26 cellular contexts compared by ENCODE assay signal in the genomic region with DNA sequence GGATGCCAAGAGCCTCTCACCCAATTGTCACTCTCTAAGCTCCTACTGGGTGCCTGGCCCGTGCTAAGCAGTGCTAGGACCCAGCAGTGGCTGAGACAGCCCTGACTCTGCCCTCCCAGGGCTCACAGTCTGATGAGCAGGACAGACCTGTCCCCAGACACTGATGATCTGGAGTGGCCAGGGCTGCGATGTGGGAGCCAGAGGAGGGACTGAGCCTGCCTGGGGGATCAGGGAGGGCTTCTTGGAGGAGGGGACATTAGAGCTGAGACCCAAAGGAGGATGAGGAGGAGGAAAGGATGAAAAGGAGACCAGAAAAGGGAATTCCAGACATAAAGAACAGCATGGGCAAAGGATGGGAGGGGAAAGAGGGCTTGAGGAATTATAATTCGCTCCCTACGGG.
"Had no signal": no experiment of that assay in that cellular context is flagged by ENCODE, and none has a peak within 500 bp of the region (broad histone marks: within the 10 kb centered on the region; RNA-seq: fewer than 3 reads in every experiment).

No MANE protein-coding gene starts in this region.

- H3K27me3 ChIP-seq: adrenal gland, ascending aorta, brain microvascular endothelial cell, heart right ventricle, neutrophil, pancreas, right atrium auricular region, tibial artery had no signal

- H3K9me3 Mint-ChIP-seq: activated CD4-positive, alpha-beta memory T cell treated with anti-CD3 and anti-CD28 coated beads for 36 hours; memory B cell; natural killer cell treated with Interleukin-12 subunit alpha and Interleukin-12 subunit beta and Interleukin-15 and Interleukin-18, amount 100 ng/mL, for 72 hours; stimulated activated naive CD8-positive, alpha-beta T cell treated with anti-CD3 and anti-CD28 coated beads, Interleukin-15, amount 100 ng/mL, for 72 hours had no signal

- H3K27me3 Mint-ChIP-seq: activated CD4-positive, alpha-beta memory T cell treated with anti-CD3 and anti-CD28 coated beads for 36 hours; activated CD8-positive, alpha-beta memory T cell treated with anti-CD3 and anti-CD28 coated beads, Interleukin-2, amount 10 ng/mL, durations not matched to agents 7 days and 5 days; memory B cell; natural killer cell treated with Interleukin-12 subunit alpha and Interleukin-12 subunit beta and Interleukin-15 and Interleukin-18, amount 100 ng/mL, for 72 hours; stimulated activated naive CD8-positive, alpha-beta T cell treated with anti-CD3 and anti-CD28 coated beads, Interleukin-15, amount 100 ng/mL, for 72 hours; T-helper 17 cell had no signal

- ATAC-seq: activated CD8-positive, alpha-beta memory T cell treated with anti-CD3 and anti-CD28 coated beads, Interleukin-2, amount 10 ng/mL, durations not matched to agents 7 days and 5 days; heart right ventricle; left cardiac atrium; natural killer cell treated with Interleukin-12 subunit alpha and Interleukin-12 subunit beta and Interleukin-15 and Interleukin-18, amount 100 ng/mL, for 72 hours; pancreas; psoas muscle; stimulated activated naive CD8-positive, alpha-beta T cell treated with anti-CD3 and anti-CD28 coated beads, Interleukin-15, amount 100 ng/mL, for 72 hours; T-helper 17 cell had no signal

- DNase-seq: activated CD4-positive, alpha-beta memory T cell treated with anti-CD3 and anti-CD28 coated beads for 36 hours; activated CD4-positive, alpha-beta T cell treated with anti-CD3 and anti-CD28 coated beads for 48 hours; activated CD4-positive, CD25-positive, alpha-beta regulatory T cell; activated CD8-positive, alpha-beta memory T cell treated with anti-CD3 and anti-CD28 coated beads, Interleukin-2, amount 10 ng/mL, durations not matched to agents 7 days and 5 days; activated effector memory CD4-positive, alpha-beta T cell treated with anti-CD3 and anti-CD28 coated beads, Interleukin-2, amount 50 U/mL, for 16 hours; activated naive CD4-positive, alpha-beta T cell treated with anti-CD3 and anti-CD28 coated beads, Interleukin-2, amount 50 U/mL, for 16 hours; activated T-cell treated with anti-CD3 and anti-CD28 coated beads for 4 hours; adrenal gland; brain microvascular endothelial cell; central memory CD4-positive, alpha-beta T cell; foreskin fibroblast; heart right ventricle; islet precursor cell; left cardiac atrium; pancreas; psoas muscle; stimulated activated CD4-positive, alpha-beta T cell treated with anti-CD3 and anti-CD28 coated beads, Interleukin-4, amount 100 ng/mL, for 4 hours; stimulated activated naive CD8-positive, alpha-beta T cell treated with anti-CD3 and anti-CD28 coated beads, Interleukin-15, amount 100 ng/mL, for 72 hours; T-helper 17 cell; tibial artery had no signal

- H3K4me3 ChIP-seq: adrenal gland, ascending aorta, heart right ventricle, pancreas, psoas muscle, right atrium auricular region, tibial artery had no signal

- H3K27ac Mint-ChIP-seq: activated CD4-positive, alpha-beta memory T cell treated with anti-CD3 and anti-CD28 coated beads for 36 hours; activated CD8-positive, alpha-beta memory T cell treated with anti-CD3 and anti-CD28 coated beads, Interleukin-2, amount 10 ng/mL, durations not matched to agents 7 days and 5 days; memory B cell; natural killer cell treated with Interleukin-12 subunit alpha and Interleukin-12 subunit beta and Interleukin-15 and Interleukin-18, amount 100 ng/mL, for 72 hours had no signal

- H3K9me3 ChIP-seq: adrenal gland, ascending aorta, heart right ventricle, neutrophil, pancreas, psoas muscle, right atrium auricular region, tibial artery had no signal

- H3K27ac ChIP-seq: adrenal gland, ascending aorta, brain microvascular endothelial cell, neutrophil, pancreas, psoas muscle, tibial artery had no signal

- H3K4me1 ChIP-seq: adrenal gland, ascending aorta, pancreas, psoas muscle had no signal

- FAIRE-seq: colon, pancreas had no signal

- H3K36me3 Mint-ChIP-seq: natural killer cell treated with Interleukin-12 subunit alpha and Interleukin-12 subunit beta and Interleukin-15 and Interleukin-18, amount 100 ng/mL, for 72 hours had no signal

- H3K4me3 Mint-ChIP-seq: activated CD4-positive, alpha-beta memory T cell treated with anti-CD3 and anti-CD28 coated beads for 36 hours; activated CD8-positive, alpha-beta memory T cell treated with anti-CD3 and anti-CD28 coated beads, Interleukin-2, amount 10 ng/mL, durations not matched to agents 7 days and 5 days; memory B cell; natural killer cell treated with Interleukin-12 subunit alpha and Interleukin-12 subunit beta and Interleukin-15 and Interleukin-18, amount 100 ng/mL, for 72 hours; stimulated activated naive CD8-positive, alpha-beta T cell treated with anti-CD3 and anti-CD28 coated beads, Interleukin-15, amount 100 ng/mL, for 72 hours; T-helper 17 cell had no signal
